ENCODE assay signal across 1 cellular context in the genomic region with DNA sequence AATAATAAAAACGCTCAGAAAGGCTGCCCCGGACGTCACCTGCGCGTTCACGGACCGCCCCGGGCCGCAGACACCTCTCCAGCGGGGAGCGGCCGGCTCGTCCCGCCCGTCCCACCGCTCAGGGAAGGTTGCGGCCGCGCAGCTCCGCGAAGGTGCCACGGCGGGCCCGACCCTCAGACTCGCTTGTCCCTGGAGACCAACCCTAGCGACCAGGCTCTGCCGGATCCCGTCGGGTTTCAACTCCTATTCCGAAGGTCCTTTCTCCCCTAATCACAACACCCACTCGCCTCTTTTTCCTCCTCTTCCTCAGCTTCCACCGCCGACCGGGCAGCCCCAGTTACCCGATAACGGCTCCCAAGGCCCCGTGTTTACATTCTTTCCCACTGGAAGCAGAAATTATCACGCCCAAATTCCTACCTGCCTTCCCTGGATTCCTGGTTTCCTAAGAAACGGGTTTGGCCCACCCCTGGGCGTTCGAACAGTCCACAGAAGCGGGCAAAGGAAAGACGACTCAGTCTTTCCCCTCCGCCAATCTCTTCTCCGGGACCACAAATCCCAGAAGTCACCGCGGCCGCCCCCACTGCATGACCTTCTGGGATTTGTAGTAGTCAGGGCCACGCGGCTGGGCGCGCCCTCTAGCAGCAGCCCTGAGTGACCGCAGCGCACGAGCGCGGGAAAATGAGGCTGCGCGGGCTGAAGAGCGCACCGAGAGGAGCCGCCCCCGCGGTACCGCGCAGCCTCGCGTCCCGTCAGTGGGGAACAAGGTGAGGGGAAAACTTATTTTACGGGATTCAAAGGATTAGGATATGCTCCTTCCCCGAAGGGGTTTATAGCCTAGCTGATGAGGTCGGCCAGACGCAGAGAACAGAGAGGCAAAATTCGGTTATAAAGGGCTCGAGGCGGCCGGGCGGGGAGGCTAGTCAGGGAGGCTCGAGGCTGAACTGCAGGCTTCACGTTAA.
TF ChIP-seq lines count a peak whose summit lies in the region.

A gene with protein sequence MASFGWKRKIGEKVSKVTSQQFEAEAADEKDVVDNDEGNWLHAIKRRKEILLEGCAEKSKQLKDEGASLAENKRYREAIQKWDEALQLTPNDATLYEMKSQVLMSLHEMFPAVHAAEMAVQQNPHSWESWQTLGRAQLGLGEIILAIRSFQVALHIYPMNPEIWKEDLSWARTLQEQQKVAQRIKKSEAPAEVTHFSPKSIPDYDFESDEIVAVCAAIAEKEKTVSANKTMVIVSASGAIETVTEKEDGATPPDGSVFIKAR (minus strand): TSS at position 555 of the 959 bp plus-strand sequence. CDS start 8,943 bp downstream, outside the sequence.

TF ChIP-seq in HepG2, 621 proteins besides CTCF, POLR2A, EP300 and RAD21 (continued from another document and continues in another):
- TF ChIP-seq ZC3H4 (CRISPR knock-in tag; IDR thresholded peaks at IDR 0.05; ENCODE audit: borderline replicate concordance), result no peak
- TF ChIP-seq, protein P1, sequence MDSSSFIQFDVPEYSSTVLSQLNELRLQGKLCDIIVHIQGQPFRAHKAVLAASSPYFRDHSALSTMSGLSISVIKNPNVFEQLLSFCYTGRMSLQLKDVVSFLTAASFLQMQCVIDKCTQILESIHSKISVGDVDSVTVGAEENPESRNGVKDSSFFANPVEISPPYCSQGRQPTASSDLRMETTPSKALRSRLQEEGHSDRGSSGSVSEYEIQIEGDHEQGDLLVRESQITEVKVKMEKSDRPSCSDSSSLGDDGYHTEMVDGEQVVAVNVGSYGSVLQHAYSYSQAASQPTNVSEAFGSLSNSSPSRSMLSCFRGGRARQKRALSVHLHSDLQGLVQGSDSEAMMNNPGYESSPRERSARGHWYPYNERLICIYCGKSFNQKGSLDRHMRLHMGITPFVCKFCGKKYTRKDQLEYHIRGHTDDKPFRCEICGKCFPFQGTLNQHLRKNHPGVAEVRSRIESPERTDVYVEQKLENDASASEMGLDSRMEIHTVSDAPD (CRISPR knock-in tag; IDR thresholded peaks at IDR 0.05), result no peak
- TF ChIP-seq ZFP82 (CRISPR knock-in tag; IDR thresholded peaks at IDR 0.05; ENCODE audit: borderline replicate concordance), result no peak
- TF ChIP-seq ZFP90 (CRISPR knock-in tag; IDR thresholded peaks at IDR 0.05; ENCODE audit: borderline replicate concordance), result no peak
- TF ChIP-seq, protein P2, sequence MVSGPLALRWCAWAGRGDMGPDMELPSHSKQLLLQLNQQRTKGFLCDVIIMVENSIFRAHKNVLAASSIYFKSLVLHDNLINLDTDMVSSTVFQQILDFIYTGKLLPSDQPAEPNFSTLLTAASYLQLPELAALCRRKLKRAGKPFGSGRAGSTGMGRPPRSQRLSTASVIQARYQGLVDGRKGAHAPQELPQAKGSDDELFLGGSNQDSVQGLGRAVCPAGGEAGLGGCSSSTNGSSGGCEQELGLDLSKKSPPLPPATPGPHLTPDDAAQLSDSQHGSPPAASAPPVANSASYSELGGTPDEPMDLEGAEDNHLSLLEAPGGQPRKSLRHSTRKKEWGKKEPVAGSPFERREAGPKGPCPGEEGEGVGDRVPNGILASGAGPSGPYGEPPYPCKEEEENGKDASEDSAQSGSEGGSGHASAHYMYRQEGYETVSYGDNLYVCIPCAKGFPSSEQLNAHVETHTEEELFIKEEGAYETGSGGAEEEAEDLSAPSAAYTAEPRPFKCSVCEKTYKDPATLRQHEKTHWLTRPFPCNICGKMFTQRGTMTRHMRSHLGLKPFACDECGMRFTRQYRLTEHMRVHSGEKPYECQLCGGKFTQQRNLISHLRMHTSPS (CRISPR knock-in tag; IDR thresholded peaks at IDR 0.05; ENCODE audit: low read depth), result no peak
- TF ChIP-seq, protein P3, sequence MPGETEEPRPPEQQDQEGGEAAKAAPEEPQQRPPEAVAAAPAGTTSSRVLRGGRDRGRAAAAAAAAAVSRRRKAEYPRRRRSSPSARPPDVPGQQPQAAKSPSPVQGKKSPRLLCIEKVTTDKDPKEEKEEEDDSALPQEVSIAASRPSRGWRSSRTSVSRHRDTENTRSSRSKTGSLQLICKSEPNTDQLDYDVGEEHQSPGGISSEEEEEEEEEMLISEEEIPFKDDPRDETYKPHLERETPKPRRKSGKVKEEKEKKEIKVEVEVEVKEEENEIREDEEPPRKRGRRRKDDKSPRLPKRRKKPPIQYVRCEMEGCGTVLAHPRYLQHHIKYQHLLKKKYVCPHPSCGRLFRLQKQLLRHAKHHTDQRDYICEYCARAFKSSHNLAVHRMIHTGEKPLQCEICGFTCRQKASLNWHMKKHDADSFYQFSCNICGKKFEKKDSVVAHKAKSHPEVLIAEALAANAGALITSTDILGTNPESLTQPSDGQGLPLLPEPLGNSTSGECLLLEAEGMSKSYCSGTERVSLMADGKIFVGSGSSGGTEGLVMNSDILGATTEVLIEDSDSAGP (CRISPR knock-in tag; IDR thresholded peaks at IDR 0.05; ENCODE audit: borderline replicate concordance), result peak; percentile 86
- peak; percentile 90 for TF ChIP-seq KMT2A (CRISPR knock-in tag; IDR thresholded peaks at IDR 0.05)
- 0 out of 2 replicates have a peak, but pooled peaks have one; percentile 11 for TF ChIP-seq HDAC1 (CRISPR knock-in tag; IDR thresholded peaks at IDR 0.05)
- TF ChIP-seq ZNF879 (CRISPR knock-in tag; IDR thresholded peaks at IDR 0.05), result no peak
- TF ChIP-seq, protein P4, sequence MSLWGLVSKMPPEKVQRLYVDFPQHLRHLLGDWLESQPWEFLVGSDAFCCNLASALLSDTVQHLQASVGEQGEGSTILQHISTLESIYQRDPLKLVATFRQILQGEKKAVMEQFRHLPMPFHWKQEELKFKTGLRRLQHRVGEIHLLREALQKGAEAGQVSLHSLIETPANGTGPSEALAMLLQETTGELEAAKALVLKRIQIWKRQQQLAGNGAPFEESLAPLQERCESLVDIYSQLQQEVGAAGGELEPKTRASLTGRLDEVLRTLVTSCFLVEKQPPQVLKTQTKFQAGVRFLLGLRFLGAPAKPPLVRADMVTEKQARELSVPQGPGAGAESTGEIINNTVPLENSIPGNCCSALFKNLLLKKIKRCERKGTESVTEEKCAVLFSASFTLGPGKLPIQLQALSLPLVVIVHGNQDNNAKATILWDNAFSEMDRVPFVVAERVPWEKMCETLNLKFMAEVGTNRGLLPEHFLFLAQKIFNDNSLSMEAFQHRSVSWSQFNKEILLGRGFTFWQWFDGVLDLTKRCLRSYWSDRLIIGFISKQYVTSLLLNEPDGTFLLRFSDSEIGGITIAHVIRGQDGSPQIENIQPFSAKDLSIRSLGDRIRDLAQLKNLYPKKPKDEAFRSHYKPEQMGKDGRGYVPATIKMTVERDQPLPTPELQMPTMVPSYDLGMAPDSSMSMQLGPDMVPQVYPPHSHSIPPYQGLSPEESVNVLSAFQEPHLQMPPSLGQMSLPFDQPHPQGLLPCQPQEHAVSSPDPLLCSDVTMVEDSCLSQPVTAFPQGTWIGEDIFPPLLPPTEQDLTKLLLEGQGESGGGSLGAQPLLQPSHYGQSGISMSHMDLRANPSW (CRISPR knock-in tag; IDR thresholded peaks at IDR 0.05; ENCODE audit: borderline replicate concordance), result no peak
- TF ChIP-seq SMAD3 (CRISPR knock-in tag; IDR thresholded peaks at IDR 0.05), result peak; percentile 43; the same call in 1 of the 2 replicates
- TF ChIP-seq SYNCRIP (IDR thresholded peaks at IDR 0.05; ENCODE audit: insufficient read depth, low read depth, low read length), result no peak
- no peak for TF ChIP-seq PAWR (CRISPR knock-in tag; IDR thresholded peaks at IDR 0.05; ENCODE audit: borderline replicate concordance)
- TF ChIP-seq, protein P5, sequence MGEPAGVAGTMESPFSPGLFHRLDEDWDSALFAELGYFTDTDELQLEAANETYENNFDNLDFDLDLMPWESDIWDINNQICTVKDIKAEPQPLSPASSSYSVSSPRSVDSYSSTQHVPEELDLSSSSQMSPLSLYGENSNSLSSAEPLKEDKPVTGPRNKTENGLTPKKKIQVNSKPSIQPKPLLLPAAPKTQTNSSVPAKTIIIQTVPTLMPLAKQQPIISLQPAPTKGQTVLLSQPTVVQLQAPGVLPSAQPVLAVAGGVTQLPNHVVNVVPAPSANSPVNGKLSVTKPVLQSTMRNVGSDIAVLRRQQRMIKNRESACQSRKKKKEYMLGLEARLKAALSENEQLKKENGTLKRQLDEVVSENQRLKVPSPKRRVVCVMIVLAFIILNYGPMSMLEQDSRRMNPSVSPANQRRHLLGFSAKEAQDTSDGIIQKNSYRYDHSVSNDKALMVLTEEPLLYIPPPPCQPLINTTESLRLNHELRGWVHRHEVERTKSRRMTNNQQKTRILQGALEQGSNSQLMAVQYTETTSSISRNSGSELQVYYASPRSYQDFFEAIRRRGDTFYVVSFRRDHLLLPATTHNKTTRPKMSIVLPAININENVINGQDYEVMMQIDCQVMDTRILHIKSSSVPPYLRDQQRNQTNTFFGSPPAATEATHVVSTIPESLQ (CRISPR knock-in tag; conservative IDR thresholded peaks at IDR 0.05), result no peak
- no peak for TF ChIP-seq ZNF816 (CRISPR knock-in tag; IDR thresholded peaks at IDR 0.05; ENCODE audit: borderline replicate concordance)
- no peak for TF ChIP-seq ZSCAN22 (CRISPR knock-in tag; IDR thresholded peaks at IDR 0.05)
- no peak for TF ChIP-seq ZNF10 (CRISPR knock-in tag; IDR thresholded peaks at IDR 0.05; ENCODE audit: borderline replicate concordance, low read depth)
- peak; percentile 77 for TF ChIP-seq ARNT2 (CRISPR knock-in tag; IDR thresholded peaks at IDR 0.05; ENCODE audit: low read depth)
- peak; percentile 98 for TF ChIP-seq KDM2A (CRISPR knock-in tag; IDR thresholded peaks at IDR 0.05; ENCODE audit: borderline replicate concordance, low read depth)
- TF ChIP-seq, protein P6, sequence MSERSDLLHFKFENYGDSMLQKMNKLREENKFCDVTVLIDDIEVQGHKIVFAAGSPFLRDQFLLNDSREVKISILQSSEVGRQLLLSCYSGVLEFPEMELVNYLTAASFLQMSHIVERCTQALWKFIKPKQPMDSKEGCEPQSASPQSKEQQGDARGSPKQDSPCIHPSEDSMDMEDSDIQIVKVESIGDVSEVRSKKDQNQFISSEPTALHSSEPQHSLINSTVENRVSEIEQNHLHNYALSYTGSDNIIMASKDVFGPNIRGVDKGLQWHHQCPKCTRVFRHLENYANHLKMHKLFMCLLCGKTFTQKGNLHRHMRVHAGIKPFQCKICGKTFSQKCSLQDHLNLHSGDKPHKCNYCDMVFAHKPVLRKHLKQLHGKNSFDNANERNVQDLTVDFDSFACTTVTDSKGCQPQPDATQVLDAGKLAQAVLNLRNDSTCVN (CRISPR knock-in tag; IDR thresholded peaks at IDR 0.05; ENCODE audit: borderline replicate concordance), result 0 out of 2 replicates have a peak, but pooled peaks have one; percentile 32
- TF ChIP-seq, protein P7, sequence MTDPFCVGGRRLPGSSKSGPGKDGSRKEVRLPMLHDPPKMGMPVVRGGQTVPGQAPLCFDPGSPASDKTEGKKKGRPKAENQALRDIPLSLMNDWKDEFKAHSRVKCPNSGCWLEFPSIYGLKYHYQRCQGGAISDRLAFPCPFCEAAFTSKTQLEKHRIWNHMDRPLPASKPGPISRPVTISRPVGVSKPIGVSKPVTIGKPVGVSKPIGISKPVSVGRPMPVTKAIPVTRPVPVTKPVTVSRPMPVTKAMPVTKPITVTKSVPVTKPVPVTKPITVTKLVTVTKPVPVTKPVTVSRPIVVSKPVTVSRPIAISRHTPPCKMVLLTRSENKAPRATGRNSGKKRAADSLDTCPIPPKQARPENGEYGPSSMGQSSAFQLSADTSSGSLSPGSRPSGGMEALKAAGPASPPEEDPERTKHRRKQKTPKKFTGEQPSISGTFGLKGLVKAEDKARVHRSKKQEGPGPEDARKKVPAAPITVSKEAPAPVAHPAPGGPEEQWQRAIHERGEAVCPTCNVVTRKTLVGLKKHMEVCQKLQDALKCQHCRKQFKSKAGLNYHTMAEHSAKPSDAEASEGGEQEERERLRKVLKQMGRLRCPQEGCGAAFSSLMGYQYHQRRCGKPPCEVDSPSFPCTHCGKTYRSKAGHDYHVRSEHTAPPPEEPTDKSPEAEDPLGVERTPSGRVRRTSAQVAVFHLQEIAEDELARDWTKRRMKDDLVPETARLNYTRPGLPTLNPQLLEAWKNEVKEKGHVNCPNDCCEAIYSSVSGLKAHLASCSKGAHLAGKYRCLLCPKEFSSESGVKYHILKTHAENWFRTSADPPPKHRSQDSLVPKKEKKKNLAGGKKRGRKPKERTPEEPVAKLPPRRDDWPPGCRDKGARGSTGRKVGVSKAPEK (CRISPR knock-in tag; IDR thresholded peaks at IDR 0.05; ENCODE audit: borderline replicate concordance), result no peak
- no peak for TF ChIP-seq GPN1 (CRISPR knock-in tag; IDR thresholded peaks at IDR 0.05; ENCODE audit: borderline replicate concordance)
- no peak for TF ChIP-seq ZMYM2 (CRISPR knock-in tag; IDR thresholded peaks at IDR 0.05)
- TF ChIP-seq SP140L (CRISPR knock-in tag; IDR thresholded peaks at IDR 0.05; ENCODE audit: borderline replicate concordance), result no peak
- TF ChIP-seq, protein P8, sequence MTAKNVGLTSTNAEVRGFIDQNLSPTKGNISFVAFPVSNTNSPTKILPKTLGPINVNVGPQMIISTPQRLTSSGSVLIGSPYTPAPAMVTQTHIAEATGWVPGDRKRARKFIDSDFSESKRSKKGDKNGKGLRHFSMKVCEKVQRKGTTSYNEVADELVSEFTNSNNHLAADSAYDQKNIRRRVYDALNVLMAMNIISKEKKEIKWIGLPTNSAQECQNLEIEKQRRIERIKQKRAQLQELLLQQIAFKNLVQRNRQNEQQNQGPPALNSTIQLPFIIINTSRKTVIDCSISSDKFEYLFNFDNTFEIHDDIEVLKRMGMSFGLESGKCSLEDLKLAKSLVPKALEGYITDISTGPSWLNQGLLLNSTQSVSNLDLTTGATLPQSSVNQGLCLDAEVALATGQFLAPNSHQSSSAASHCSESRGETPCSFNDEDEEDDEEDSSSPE (CRISPR knock-in tag; IDR thresholded peaks at IDR 0.05), result peak; percentile 99
- 0 out of 2 replicates have a peak, but pooled peaks have one; percentile 11 for TF ChIP-seq ZMYM3 (CRISPR knock-in tag; IDR thresholded peaks at IDR 0.05)
- TF ChIP-seq, protein P9, sequence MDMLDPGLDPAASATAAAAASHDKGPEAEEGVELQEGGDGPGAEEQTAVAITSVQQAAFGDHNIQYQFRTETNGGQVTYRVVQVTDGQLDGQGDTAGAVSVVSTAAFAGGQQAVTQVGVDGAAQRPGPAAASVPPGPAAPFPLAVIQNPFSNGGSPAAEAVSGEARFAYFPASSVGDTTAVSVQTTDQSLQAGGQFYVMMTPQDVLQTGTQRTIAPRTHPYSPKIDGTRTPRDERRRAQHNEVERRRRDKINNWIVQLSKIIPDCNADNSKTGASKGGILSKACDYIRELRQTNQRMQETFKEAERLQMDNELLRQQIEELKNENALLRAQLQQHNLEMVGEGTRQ (IDR thresholded peaks at IDR 0.05; ENCODE audit: low read depth, low read length), result no peak
- TF ChIP-seq, protein P9 (CRISPR knock-in tag; IDR thresholded peaks at IDR 0.05; ENCODE audit: borderline replicate concordance), result no peak
- TF ChIP-seq RFXAP (CRISPR knock-in tag; IDR thresholded peaks at IDR 0.05; ENCODE audit: borderline replicate concordance), result no peak; the same call in 1 of the 2 replicates
- no peak for TF ChIP-seq ZNF644 (CRISPR knock-in tag; IDR thresholded peaks at IDR 0.05; ENCODE audit: low read depth)
- peak; percentile 88; the same call in 1 of the 2 replicates for TF ChIP-seq MIER3 (CRISPR knock-in tag; IDR thresholded peaks at IDR 0.05; ENCODE audit: borderline replicate concordance)
- no peak for TF ChIP-seq NCOR1 (IDR thresholded peaks at IDR 0.05; ENCODE audit: borderline replicate concordance, low read length)
- TF ChIP-seq, protein P10, sequence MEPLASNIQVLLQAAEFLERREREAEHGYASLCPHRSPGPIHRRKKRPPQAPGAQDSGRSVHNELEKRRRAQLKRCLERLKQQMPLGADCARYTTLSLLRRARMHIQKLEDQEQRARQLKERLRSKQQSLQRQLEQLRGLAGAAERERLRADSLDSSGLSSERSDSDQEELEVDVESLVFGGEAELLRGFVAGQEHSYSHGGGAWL (CRISPR knock-in tag; IDR thresholded peaks at IDR 0.05), result peak; percentile 82
- TF ChIP-seq FOXO1 (CRISPR knock-in tag; IDR thresholded peaks at IDR 0.05), result peak; percentile 71
